Comparison of ENCODE assay signal across 7 cellular contexts in genomic region chr18:28808373-28808772, GRCh38.
"Had no signal": no experiment of that assay in that cellular context is flagged by ENCODE, and none has a peak within 500 bp of the region (broad histone marks: within the 10 kb centered on the region; RNA-seq: fewer than 3 reads in every experiment).

No MANE protein-coding gene starts in this region.

- FAIRE-seq: GM12878, GM12891, GM12892, GM18507, GM19239 had no signal

- H3K4me3 ChIP-seq: GM12878 had no signal

- DNase-seq: GDM1, GF-D8 had no signal
